ENCODE assay signal across 5 cellular contexts in the genomic region with DNA sequence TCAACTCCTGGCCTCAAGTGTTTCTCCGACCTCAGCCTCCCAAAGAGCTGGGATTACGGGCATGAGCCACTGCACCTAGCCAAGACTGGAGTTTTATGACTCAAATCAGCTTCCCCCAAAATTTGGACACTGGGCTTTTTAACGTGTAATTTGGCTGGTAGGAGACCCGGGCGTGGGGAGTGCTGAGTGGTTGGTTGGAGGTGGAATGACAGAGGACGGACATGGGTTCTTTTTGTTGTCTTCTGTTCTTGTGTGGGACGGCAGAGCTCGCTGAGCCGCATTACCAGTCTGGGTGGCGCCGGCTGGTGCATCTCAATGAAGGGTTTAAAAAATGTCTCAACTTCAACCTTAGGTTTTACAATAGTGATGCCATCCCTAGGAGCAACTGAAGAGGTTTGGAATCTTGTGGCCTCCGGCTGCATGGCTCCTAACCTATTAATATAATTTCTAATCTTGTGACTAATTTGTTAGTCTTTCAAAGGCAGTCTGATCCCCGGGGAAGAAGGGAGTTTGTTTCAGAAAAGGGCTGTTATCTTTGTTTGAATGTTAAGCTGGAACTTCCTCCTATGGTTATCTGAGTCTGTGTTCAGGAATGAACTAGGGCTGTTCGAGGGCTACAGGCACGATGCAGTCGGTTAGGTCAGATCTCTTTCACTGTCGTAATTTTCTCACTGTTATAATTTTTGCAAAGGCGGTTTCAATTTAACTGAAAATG. TPM values are rescaled to one million over a fixed set of nuclear protein-coding genes. Genes with fewer than 3 reads are reported as not detected.
"Had no signal": no experiment of that assay in that cellular context is flagged by ENCODE, and none has a peak within 500 bp of the region (broad histone marks: within the 10 kb centered on the region; RNA-seq: fewer than 3 reads in every experiment).

No MANE protein-coding gene starts in this region.

RNA-seq across cellular contexts. Expression of gene GYG2, which starts 26.2 kb away (rescaled TPM):
- total RNA-seq: activated B cell treated with CpG ODN at 0.5 μM for 24 hours; activated CD4-positive, alpha-beta T cell treated with anti-CD3 and anti-CD28 coated beads, Interleukin-2, amount 10 ng/mL, durations not matched to agents 24 days and 14 days; activated T-helper 1 cell treated with anti-CD3 and anti-CD28 coated beads, Interleukin-12 subunit alpha, Interleukin-12 subunit beta, Interleukin-2, Interleukin-4 antibody, amounts not matched to agents 30 ng/mL and 10 ng/mL and 1 ng/mL, durations not matched to agents 14 hours and 24 hours and 36 hours had no signal

RNA-seq across cellular contexts. Expression of gene XG, which starts 50.7 kb away (rescaled TPM):
- total RNA-seq: activated B cell treated with CpG ODN at 0.5 μM for 24 hours; activated CD4-positive, alpha-beta T cell treated with anti-CD3 and anti-CD28 coated beads, Interleukin-2, amount 10 ng/mL, durations not matched to agents 24 days and 14 days; epithelial cell of proximal tubule; SK-MEL-5 had no signal
